Comparison of ENCODE assay signal across 1 cellular context in the genomic region with DNA sequence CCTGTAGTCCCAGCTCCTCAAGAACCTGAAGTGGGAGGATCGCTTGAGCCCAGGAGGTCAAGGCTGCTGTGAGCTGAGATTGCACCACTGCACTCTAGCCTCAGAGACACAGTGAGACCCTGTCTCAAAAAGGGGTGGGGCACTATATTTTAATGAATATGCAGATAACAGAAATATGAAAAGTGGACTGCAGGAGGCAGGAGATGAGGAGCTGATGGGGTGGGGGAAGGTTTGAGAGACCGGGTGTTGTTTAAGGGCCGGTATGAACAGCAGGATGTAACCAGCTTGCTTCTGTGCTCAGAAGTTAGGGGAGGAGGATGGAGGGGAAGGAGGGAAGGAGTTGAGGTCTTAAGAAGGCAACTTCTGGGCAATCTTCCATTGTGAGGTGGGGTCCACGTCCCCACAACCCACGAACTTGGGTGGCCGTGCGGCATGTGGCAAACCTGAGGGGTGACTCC.
TF ChIP-seq lines count a peak whose summit lies in the region.

No MANE protein-coding gene starts in this region.

TF ChIP-seq in GM23338, 12 proteins besides CTCF, POLR2A, EP300 and RAD21:
- TF ChIP-seq, protein P1, sequence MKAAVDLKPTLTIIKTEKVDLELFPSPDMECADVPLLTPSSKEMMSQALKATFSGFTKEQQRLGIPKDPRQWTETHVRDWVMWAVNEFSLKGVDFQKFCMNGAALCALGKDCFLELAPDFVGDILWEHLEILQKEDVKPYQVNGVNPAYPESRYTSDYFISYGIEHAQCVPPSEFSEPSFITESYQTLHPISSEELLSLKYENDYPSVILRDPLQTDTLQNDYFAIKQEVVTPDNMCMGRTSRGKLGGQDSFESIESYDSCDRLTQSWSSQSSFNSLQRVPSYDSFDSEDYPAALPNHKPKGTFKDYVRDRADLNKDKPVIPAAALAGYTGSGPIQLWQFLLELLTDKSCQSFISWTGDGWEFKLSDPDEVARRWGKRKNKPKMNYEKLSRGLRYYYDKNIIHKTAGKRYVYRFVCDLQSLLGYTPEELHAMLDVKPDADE (IDR thresholded peaks at IDR 0.05): no peak
- no peak for TF ChIP-seq POLR2AphosphoS5 (IDR thresholded peaks at IDR 0.05; ENCODE audit: low read depth)
- TF ChIP-seq CREB1 (CRISPR knock-in tag; IDR thresholded peaks at IDR 0.05; ENCODE audit: low read depth): no peak
- no peak for TF ChIP-seq EZH2phosphoT487 (IDR thresholded peaks at IDR 0.05; ENCODE audit: unreplicated experiment)
- no peak for TF ChIP-seq ZNF331 (CRISPR knock-in tag; IDR thresholded peaks at IDR 0.05; ENCODE audit: low read depth)
- no peak for TF ChIP-seq JUNB (IDR thresholded peaks at IDR 0.05; ENCODE audit: unreplicated experiment)
